In the genomic region with DNA sequence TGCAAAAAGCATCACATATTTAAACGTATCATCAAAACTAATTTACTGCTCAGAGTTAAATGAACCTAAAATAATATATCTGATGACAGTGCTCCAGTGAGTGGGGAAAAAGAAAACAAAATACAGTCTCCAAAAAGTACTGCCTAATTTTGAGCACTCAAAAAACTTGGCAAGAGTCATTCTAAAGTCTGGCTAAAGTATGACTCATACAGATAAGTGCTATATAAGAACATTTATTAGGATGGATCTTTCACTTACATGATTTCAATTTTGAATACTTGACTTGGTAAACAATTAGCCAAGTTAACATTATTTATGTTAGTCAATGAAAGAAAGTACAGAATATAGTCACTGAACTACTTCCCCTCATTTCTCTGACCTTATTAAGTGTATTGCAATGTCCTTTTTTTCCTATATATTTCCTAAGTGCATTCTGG, we compare ENCODE assay signal across 15 cellular contexts. TPM values are rescaled to one million over a fixed set of nuclear protein-coding genes. Genes with fewer than 3 reads are reported as not detected.
DNase-seq lines count a peak whose midpoint lies in the region; ATAC-seq lines count a peak whose summit lies in the region.
"Had no signal": no experiment of that assay in that cellular context is flagged by ENCODE, and none has a peak within 500 bp of the region (broad histone marks: within the 10 kb centered on the region; RNA-seq: fewer than 3 reads in every experiment).

No MANE protein-coding gene starts in this region.

- no peak for ATAC-seq in HG03097 (IDR thresholded peaks at IDR 0.05; ENCODE audit: low FRiP score, unreplicated experiment)
- ATAC-seq: mucosa of descending colon had no signal

- DNase-seq in A172 (ENCODE audit: low spot score), result peak; percentile 19
- peak; percentile 23 for DNase-seq in GM03348 (ENCODE audit: low spot score)
- DNase-seq in amniotic stem cell (lab: John Stamatoyannopoulos, UW), result peak; percentile 2
- DNase-seq in fibroblast of peridontal ligament (ENCODE audit: extremely low read depth), result peak; percentile 69
- DNase-seq in nucleus accumbens (lab: John Stamatoyannopoulos, UW), result no peak
- DNase-seq in stimulated activated CD4-positive, alpha-beta T cell treated with anti-CD3 and anti-CD28 coated beads, Interleukin-4, amount 100 ng/mL, for 4 hours, result no peak
- DNase-seq in NCI-H1048 (lab: John Stamatoyannopoulos, UW), result no peak
- DNase-seq: activated naive CD4-positive, alpha-beta T cell treated with anti-CD3 and anti-CD28 coated beads for 36 hours; AML-193; esophagus squamous epithelium; mucosa of descending colon; NCI-H1092 treated with DMSO at 0.1 percent for 48 hours; NCI-H345; thyroid gland had no signal

RNA-seq across cellular contexts. Expression of a gene that starts 27.2 kb away (rescaled TPM):
- total RNA-seq in A172 (2014; rRNA removed; shearing (Covaris generic)), result 13.9 and 21.8 TPM in 2 replicates

RNA-seq across cellular contexts. Expression of a gene that starts 27.4 kb away (rescaled TPM):
- 14.1 and 18.2 TPM in 2 replicates for total RNA-seq in A172 (2014; rRNA removed; shearing (Covaris generic))

Comparison
In these comparisons a context has a peak if more than half of its experiments do, and no peak if none do; other contexts are left out.
1. DNase-seq: peak in A172 (single experiment), GM03348 (single experiment), amniotic stem cell (single experiment) and fibroblast of peridontal ligament (single experiment); none in nucleus accumbens (0 of 56), stimulated activated CD4-positive, alpha-beta T cell treated with anti-CD3 and anti-CD28 coated beads, Interleukin-4, amount 100 ng/mL, for 4 hours (0 of 2) and NCI-H1048 (single experiment).